8 cellular contexts compared by ENCODE assay signal in genomic region chr16:31201511-31202401, GRCh38. TPM values are rescaled to one million over a fixed set of nuclear protein-coding genes. Genes with fewer than 3 reads are reported as not detected.
DNase-seq lines count a peak whose midpoint lies in the region; ATAC-seq and TF ChIP-seq lines count a peak whose summit lies in the region.

No MANE protein-coding gene starts in this region.

- no peak for DNase-seq in activated CD4-positive, CD25-positive, alpha-beta regulatory T cell (lab: John Stamatoyannopoulos, UW)
- peak; percentile 70 for DNase-seq in SKM-1 (lab: John Stamatoyannopoulos, UW; ENCODE audit: unreplicated experiment)
- no peak for DNase-seq in coronary artery (ENCODE audit: low spot score)
- DNase-seq in lower leg skin (ENCODE audit: low spot score in 2 of 2), result peak in 1 of 2 donors; percentile 92
- DNase-seq in substantia nigra (lab: John Stamatoyannopoulos, UW), result peak in 15 of 49 donors; percentile 5 to 81 (median 19)

- TF ChIP-seq CTCF in coronary artery (IDR thresholded peaks at IDR 0.05) (no peak), lower leg skin (IDR thresholded peaks at IDR 0.05) (no peak)

- 13% methylated on average over 27 to 34 of the region's 34 CpGs for whole genome bisulfite sequencing in lower leg skin, 2 donors

- H3K4me3 ChIP-seq in coronary artery (peak overlapping the region; percentile 92), lower leg skin (ENCODE audit: low read depth, poor library complexity, severe bottlenecking) (peak overlapping the region; percentile 68)

- peak overlapping the region in 1 of 2 donors; percentile 67 for H3K27ac ChIP-seq in coronary artery
- peak overlapping the region; percentile 19 for H3K27ac ChIP-seq in substantia nigra (ENCODE audit: low read depth, low read length, poor library complexity, severe bottlenecking)

- peak; percentile 49 to 62 for ATAC-seq in activated CD4-positive, CD25-positive, alpha-beta regulatory T cell treated with anti-CD3 and anti-CD28 coated beads, Interleukin-2, amount 50 U/mL, for 24 hours
- ATAC-seq in HG02973 (IDR thresholded peaks at IDR 0.05; ENCODE audit: unreplicated experiment), result peak; percentile 49
- no peak for ATAC-seq in HG03196 (IDR thresholded peaks at IDR 0.05; ENCODE audit: unreplicated experiment)

- intact Hi-C loops in lower leg skin (cut with DNase I; ENCODE audit: low total_unique reads), result no loop called here

- no peak for TF ChIP-seq POLR2A in lower leg skin (IDR thresholded peaks at IDR 0.05)

RNA-seq across cellular contexts. Expression of gene PYCARD, which starts 0.8 kb away (rescaled TPM):
- 100 to 1,000 TPM in 3 of 4 donors, 10 to 100 TPM in 1; 87.5 to 140 (median 122) TPM for total RNA-seq in lower leg skin

RNA-seq across cellular contexts. Expression of gene TRIM72, which starts 12.2 kb away (rescaled TPM):
- under 1 TPM in 1 of 4 donors, not detected in 3; 0.19 TPM for total RNA-seq in lower leg skin

RNA-seq across cellular contexts. Expression of gene PYDC1, which starts 15.2 kb away (rescaled TPM):
- 10 to 100 TPM in 3 of 4 donors, 1 to 10 TPM in 1; 4.8 to 17.5 (median 12.9) TPM for total RNA-seq in lower leg skin

RNA-seq across cellular contexts. Expression of gene FUS, which starts 21.8 kb away (rescaled TPM):
- 10 to 100 TPM; 31.9 to 55.8 (median 34.9) TPM for total RNA-seq in lower leg skin

RNA-seq across cellular contexts. Expression of gene PRSS36, which starts 51.9 kb away (rescaled TPM):
- total RNA-seq in lower leg skin, result 10 to 100 TPM in 1 of 4 donors, 1 to 10 TPM in 3; 2.3 to 10.5 (median 3.3) TPM
